Comparison of ENCODE assay signal across 27 cellular contexts in the genomic region with DNA sequence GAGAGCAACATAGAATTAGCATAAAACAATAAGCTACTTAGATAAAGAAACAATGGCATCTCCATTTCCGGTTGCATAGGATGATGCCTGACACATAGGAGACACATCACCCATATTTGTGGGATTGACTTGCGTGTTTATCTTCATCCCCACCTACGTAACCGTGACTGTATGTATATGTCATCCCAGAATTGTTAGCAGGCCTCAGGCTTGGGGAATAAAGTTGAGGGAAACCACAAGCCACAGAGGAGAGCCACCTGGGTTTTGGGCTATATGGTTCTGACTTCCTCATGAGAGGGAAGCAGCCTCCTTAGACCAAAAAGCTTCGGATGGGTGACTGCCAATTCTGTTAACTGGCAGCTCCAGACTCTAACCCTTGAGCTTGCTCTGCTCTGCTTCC.
DNase-seq lines count a peak whose midpoint lies in the region; ATAC-seq, FAIRE-seq and TF ChIP-seq lines count a peak whose summit lies in the region.
"Had no signal": no experiment of that assay in that cellular context is flagged by ENCODE, and none has a peak within 500 bp of the region (broad histone marks: within the 10 kb centered on the region; RNA-seq: fewer than 3 reads in every experiment).

No MANE protein-coding gene starts in this region.

- no peaks in the 10 kb centered on the region for H3K79me2 ChIP-seq in mesendoderm (ENCODE audit: control insufficient read depth, insufficient read depth, low read length)
- H3K79me2 ChIP-seq in GM23338 (replicated peaks; ENCODE audit: insufficient read depth) = no peaks in the 10 kb centered on the region

- no peaks in the 10 kb centered on the region for H3K27me3 ChIP-seq in bronchial epithelial cell (ENCODE audit: control insufficient read depth, insufficient read depth, low read length)
- no peaks in the 10 kb centered on the region for H3K27me3 ChIP-seq in mesendoderm (ENCODE audit: insufficient read depth, low read length, poor library complexity)
- H3K27me3 ChIP-seq in GM23338 (ENCODE audit: insufficient read depth) = no peaks in the 10 kb centered on the region
- H3K27me3 ChIP-seq: body of pancreas, transverse colon had no signal

- no peaks in the 10 kb centered on the region for H3F3A ChIP-seq in GM23338 (replicated peaks; ENCODE audit: low read depth)

- H3K79me1 ChIP-seq in mesendoderm (ENCODE audit: low read length) = no peaks in the 10 kb centered on the region

- TF ChIP-seq CTCF in bronchial epithelial cell (IDR thresholded peaks at IDR 0.05; ENCODE audit: insufficient read depth, low read length, severe bottlenecking) (no peak), GM23338 (conservative IDR thresholded peaks at IDR 0.05; ENCODE audit: low read depth in 2 of 2) (no peak)

- no peak overlapping the region for H3K23ac ChIP-seq in mesendoderm (ENCODE audit: low read length)

- no peak overlapping the region for H3K9ac ChIP-seq in mesendoderm (ENCODE audit: low read length)

- H3K36me3 ChIP-seq in bronchial epithelial cell (ENCODE audit: control insufficient read depth, insufficient read depth, low read length) (no peaks in the 10 kb centered on the region), mesendoderm (ENCODE audit: control insufficient read depth, insufficient read depth, low read length) (no peaks in the 10 kb centered on the region), GM23338 (ENCODE audit: insufficient read depth) (no peaks in the 10 kb centered on the region)
- H3K36me3 ChIP-seq: lower lobe of right lung, transverse colon had no signal

- no peak overlapping the region for H3K56ac ChIP-seq in mesendoderm (ENCODE audit: low read length)

- no peak overlapping the region for H3K18ac ChIP-seq in mesendoderm (ENCODE audit: low read length)

- no peaks in the 10 kb centered on the region for H3K27me3 Mint-ChIP-seq in GM23338 (ENCODE audit: insufficient read depth, low read depth, poor library complexity)
- no peaks in the 10 kb centered on the region for H3K27me3 Mint-ChIP-seq in stimulated activated naive B cell treated with anti-CD40 and anti-IgM and Interleukin-4, amounts not matched to agents 10 μg/mL and 1 μg/mL and 100 μg/mL, for 72 hours

- H4K8ac ChIP-seq in mesendoderm (ENCODE audit: low read depth, low read length) = no peak overlapping the region

- H4K20me1 ChIP-seq in GM23338 (replicated peaks; ENCODE audit: insufficient read depth) = no peaks in the 10 kb centered on the region

- no peak overlapping the region for H3K4ac ChIP-seq in mesendoderm (ENCODE audit: low read depth, low read length)

- WGBS in mesendoderm (ENCODE audit: extremely low coverage, insufficient coverage, low lambda C conversion rate) = no CpG with 5 or more reads among the region's 5 CpGs

- FAIRE-seq in bronchial epithelial cell (lab: Jason Lieb, UNC) = no peak
- FAIRE-seq: GM18507 had no signal

- H3K4me2 ChIP-seq in mesendoderm (ENCODE audit: low read length) (no peak overlapping the region), GM23338 (no peak overlapping the region)

- H3K9me2 ChIP-seq in GM23338 (ENCODE audit: insufficient read depth) = 0 out of 2 replicates have a peak, but pooled peaks cover 5% of the 10 kb centered on the region

- H3K4me3 Mint-ChIP-seq in GM23338 = no peak overlapping the region
- H3K4me3 Mint-ChIP-seq in stimulated activated naive B cell treated with anti-CD40 and anti-IgM and Interleukin-4, amounts not matched to agents 10 μg/mL and 1 μg/mL and 100 μg/mL, for 72 hours = no peak overlapping the region
- H3K4me3 Mint-ChIP-seq: CD8-positive, alpha-beta T cell had no signal

- H3K4me1 ChIP-seq in mesendoderm (ENCODE audit: control insufficient read depth, low read depth, low read length) (no peaks in the 10 kb centered on the region), GM23338 (ENCODE audit: insufficient read depth) (no peaks in the 10 kb centered on the region)
- H3K4me1 ChIP-seq: body of pancreas, lower lobe of right lung, transverse colon had no signal

- H4K5ac ChIP-seq in mesendoderm (ENCODE audit: low read length) = no peak overlapping the region

- no peak overlapping the region for H2AFZ ChIP-seq in GM23338

- H3K27ac Mint-ChIP-seq in GM23338 = no peak overlapping the region
- no peak overlapping the region for H3K27ac Mint-ChIP-seq in stimulated activated naive B cell treated with anti-CD40 and anti-IgM and Interleukin-4, amounts not matched to agents 10 μg/mL and 1 μg/mL and 100 μg/mL, for 72 hours
- H3K27ac Mint-ChIP-seq: activated naive CD4-positive, alpha-beta T cell treated with anti-CD3 and anti-CD28 coated beads, Interleukin-2, amount 50 U/mL, for 72 hours; CD8-positive, alpha-beta T cell had no signal

- H2BK120ac ChIP-seq in mesendoderm (ENCODE audit: low read depth, low read length) = peak overlapping the region; percentile 28

- DNase-seq in EL = peak; percentile 47
- DNase-seq in RKO (ENCODE audit: low spot score) = peak; percentile 58
- peak; percentile 13 for DNase-seq in bronchial epithelial cell (ENCODE audit: low read depth)
- no peak for DNase-seq in mesendoderm
- DNase-seq in GM23338 (ENCODE audit: low spot score) = no peak
- no peak for DNase-seq in NCI-H82 (lab: John Stamatoyannopoulos, UW)
- no peak for DNase-seq in stimulated activated naive B cell treated with anti-CD40 and anti-IgM and Interleukin-4, amounts not matched to agents 10 μg/mL and 1 μg/mL and 100 μg/mL, for 72 hours
- DNase-seq: activated CD4-positive, alpha-beta T cell treated with anti-CD3 and anti-CD28 coated beads, Interleukin-2, amount 50 U/mL, for 4 hours; activated CD4-positive, CD25-positive, alpha-beta regulatory T cell; body of pancreas; CD8-positive, alpha-beta T cell; DMS 273 treated with DMSO at 0.1 percent for 48 hours; effector CD8-positive, alpha-beta T cell; GDM1; GOT3; Karpas-422; kidney; lower lobe of right lung; NCI-H187; NCI-H69; stimulated activated CD4-positive, alpha-beta T cell treated with anti-CD3 and anti-CD28 coated beads, Interleukin-15, amount 100 ng/mL, for 24 hours; T-helper 9 cell; transverse colon had no signal

- no peaks in the 10 kb centered on the region for H3K9me3 Mint-ChIP-seq in GM23338
- peaks cover 0 to 5% of the 10 kb centered on the region in 2 donors for H3K9me3 Mint-ChIP-seq in stimulated activated naive B cell treated with anti-CD40 and anti-IgM and Interleukin-4, amounts not matched to agents 10 μg/mL and 1 μg/mL and 100 μg/mL, for 72 hours

- H2BK5ac ChIP-seq in mesendoderm (ENCODE audit: low read length) = no peak overlapping the region

- H3K4me3 ChIP-seq in bronchial epithelial cell (ENCODE audit: low read depth, low read length) = no peak overlapping the region
- H3K4me3 ChIP-seq in mesendoderm (ENCODE audit: low read length) = no peak overlapping the region
- H3K4me3 ChIP-seq in GM23338 = no peak overlapping the region
- H3K4me3 ChIP-seq: body of pancreas, lower lobe of right lung, transverse colon had no signal

- no peak overlapping the region for H2BK15ac ChIP-seq in mesendoderm (replicated peaks; ENCODE audit: low read depth)

- H3K27ac ChIP-seq in mesendoderm (ENCODE audit: low read depth, low read length) (no peak overlapping the region), GM23338 (ENCODE audit: low read depth) (no peak overlapping the region)
- H3K27ac ChIP-seq: body of pancreas, lower lobe of right lung, transverse colon had no signal

- H3K4me1 Mint-ChIP-seq in GM23338 = no peaks in the 10 kb centered on the region
- H3K4me1 Mint-ChIP-seq in stimulated activated naive B cell treated with anti-CD40 and anti-IgM and Interleukin-4, amounts not matched to agents 10 μg/mL and 1 μg/mL and 100 μg/mL, for 72 hours = no peaks in the 10 kb centered on the region

- H2AK5ac ChIP-seq in mesendoderm (ENCODE audit: low read length) = no peak overlapping the region

- no peak for ATAC-seq in HG03342 (IDR thresholded peaks at IDR 0.05; ENCODE audit: unreplicated experiment)
- ATAC-seq in GM23338 = no peak
- ATAC-seq in stimulated activated naive B cell treated with anti-CD40 and anti-IgM and Interleukin-4, amounts not matched to agents 10 μg/mL and 1 μg/mL and 100 μg/mL, for 72 hours (replicated peaks) = no peak
- ATAC-seq: activated naive CD4-positive, alpha-beta T cell treated with anti-CD3 and anti-CD28 coated beads, Interleukin-2, amount 50 U/mL, for 72 hours; body of pancreas; CD8-positive, alpha-beta T cell; lower lobe of right lung; sciatic nerve had no signal

- no peaks in the 10 kb centered on the region for H3K36me3 Mint-ChIP-seq in GM23338 (ENCODE audit: low read depth)
- no peaks in the 10 kb centered on the region for H3K36me3 Mint-ChIP-seq in stimulated activated naive B cell treated with anti-CD40 and anti-IgM and Interleukin-4, amounts not matched to agents 10 μg/mL and 1 μg/mL and 100 μg/mL, for 72 hours
- H3K36me3 Mint-ChIP-seq: CD8-positive, alpha-beta T cell had no signal

TF ChIP-seq in GM23338, 12 proteins besides CTCF, POLR2A, EP300 and RAD21 (continues in another document):
- TF ChIP-seq POLR2AphosphoS5 (IDR thresholded peaks at IDR 0.05; ENCODE audit: low read depth) (no peak), NANOG (IDR thresholded peaks at IDR 0.05; ENCODE audit: borderline replicate concordance) (no peak), ZNF331 (CRISPR knock-in tag; IDR thresholded peaks at IDR 0.05; ENCODE audit: low read depth) (no peak), EZH2phosphoT487 (IDR thresholded peaks at IDR 0.05; ENCODE audit: unreplicated experiment) (no peak)
- TF ChIP-seq, protein P1, sequence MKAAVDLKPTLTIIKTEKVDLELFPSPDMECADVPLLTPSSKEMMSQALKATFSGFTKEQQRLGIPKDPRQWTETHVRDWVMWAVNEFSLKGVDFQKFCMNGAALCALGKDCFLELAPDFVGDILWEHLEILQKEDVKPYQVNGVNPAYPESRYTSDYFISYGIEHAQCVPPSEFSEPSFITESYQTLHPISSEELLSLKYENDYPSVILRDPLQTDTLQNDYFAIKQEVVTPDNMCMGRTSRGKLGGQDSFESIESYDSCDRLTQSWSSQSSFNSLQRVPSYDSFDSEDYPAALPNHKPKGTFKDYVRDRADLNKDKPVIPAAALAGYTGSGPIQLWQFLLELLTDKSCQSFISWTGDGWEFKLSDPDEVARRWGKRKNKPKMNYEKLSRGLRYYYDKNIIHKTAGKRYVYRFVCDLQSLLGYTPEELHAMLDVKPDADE (IDR thresholded peaks at IDR 0.05) = no peak

Comparison
In these comparisons a context has a peak if more than half of its experiments do, and no peak if none do; other contexts are left out.
1. DNase-seq: peak in EL (single experiment), RKO (single experiment) and bronchial epithelial cell (single experiment); none in mesendoderm (single experiment), GM23338 (single experiment), NCI-H82 (single experiment) and stimulated activated naive B cell treated with anti-CD40 and anti-IgM and Interleukin-4, amounts not matched to agents 10 μg/mL and 1 μg/mL and 100 μg/mL, for 72 hours (single experiment).